ENCODE assay signal across 21 cellular contexts in the genomic region with DNA sequence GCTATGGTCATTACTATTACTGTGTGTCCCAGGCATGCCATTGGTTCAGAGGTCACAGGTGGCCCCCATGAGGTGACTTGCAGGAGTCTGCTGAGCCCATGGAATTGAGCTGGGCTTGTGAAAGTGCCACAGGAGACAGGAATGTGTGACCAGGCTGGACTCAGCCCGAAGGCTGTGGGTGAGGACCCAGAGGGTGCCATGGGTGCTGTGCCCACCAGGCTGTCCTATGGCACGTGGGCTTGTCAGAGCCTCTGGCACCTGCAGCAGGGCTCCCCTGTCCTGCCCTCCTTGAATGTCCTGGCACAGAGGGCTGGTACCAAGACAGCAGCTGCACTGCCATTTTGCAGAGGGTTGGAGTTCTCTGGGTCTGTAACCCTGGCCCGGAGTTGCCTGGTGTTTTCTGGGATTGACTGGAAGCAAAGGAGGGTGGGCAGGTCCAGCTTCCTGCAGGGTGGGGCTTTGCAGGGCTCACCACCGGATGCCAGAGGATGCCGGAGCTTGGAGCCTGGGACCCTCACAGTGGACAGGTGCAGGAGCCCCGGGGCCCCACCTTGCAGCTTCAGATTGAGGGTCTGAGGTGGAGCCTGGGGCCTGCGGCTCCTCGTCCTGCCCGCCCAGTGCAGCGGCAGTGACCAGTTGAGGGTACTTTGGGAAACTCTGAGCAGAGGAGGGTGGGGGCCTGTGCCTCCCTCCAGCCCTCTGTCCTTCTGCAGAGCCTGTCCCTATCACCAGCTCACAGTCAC. TPM values are rescaled to one million over a fixed set of nuclear protein-coding genes. Genes with fewer than 3 reads are reported as not detected.
DNase-seq lines count a peak whose midpoint lies in the region; ATAC-seq lines count a peak whose summit lies in the region.
"Had no signal": no experiment of that assay in that cellular context is flagged by ENCODE, and none has a peak within 500 bp of the region (broad histone marks: within the 10 kb centered on the region; RNA-seq: fewer than 3 reads in every experiment).

No MANE protein-coding gene starts in this region.

- no peak overlapping the region for H3K4ac ChIP-seq in neuronal stem cell (ENCODE audit: low read length)

- no peak overlapping the region for H2BK12ac ChIP-seq in neuronal stem cell (ENCODE audit: low read length)

- H3K4me1 ChIP-seq in neuronal stem cell (ENCODE audit: control insufficient read depth in 2 of 2, insufficient read depth in 1 of 2, low read depth in 1 of 2, low read length in 2 of 2), result no peaks in the 10 kb centered on the region

- H3K9me3 ChIP-seq in neuronal stem cell (replicated peaks in 1 of 2; ENCODE audit: control insufficient read depth in 2 of 2, insufficient read depth in 1 of 2, low read depth in 1 of 2, low read length in 2 of 2), result peaks cover 4 to 6% of the 10 kb centered on the region in 2 donors
- H3K9me3 ChIP-seq: ovary, uterus had no signal

- no peak overlapping the region for H4K91ac ChIP-seq in neuronal stem cell (ENCODE audit: low read depth, low read length, poor library complexity)

- no peak overlapping the region for H2BK5ac ChIP-seq in neuronal stem cell (ENCODE audit: low read length)

- H3K36me3 ChIP-seq in neuronal stem cell (replicated peaks in 1 of 2; ENCODE audit: control insufficient read depth in 2 of 2, insufficient read depth in 2 of 2, low read length in 2 of 2), result no peaks in the 10 kb centered on the region
- H3K36me3 ChIP-seq: ovary, uterus had no signal

- H2BK15ac ChIP-seq in neuronal stem cell (ENCODE audit: low read length), result no peak overlapping the region

- H3K27ac ChIP-seq in neuronal stem cell (replicated peaks; ENCODE audit: low read length), result no peak overlapping the region
- H3K27ac ChIP-seq: coronary artery, heart right ventricle, KMS-11, ovary, SJSA1 had no signal

- peak overlapping the region; percentile 23 for H2AK5ac ChIP-seq in neuronal stem cell (ENCODE audit: low read depth, low read length)

- no peak overlapping the region for H3K14ac ChIP-seq in neuronal stem cell (ENCODE audit: low read length)

- no peak overlapping the region for H3K4me3 ChIP-seq in neuronal stem cell (ENCODE audit: low read length in 2 of 2)
- H3K4me3 ChIP-seq: coronary artery, heart right ventricle, ovary, SJSA1, uterus had no signal

- intact Hi-C loops in left ventricle myocardium superior (cut with micrococcal nuclease) (no loop called here), cardiac septum (cut with DNase I) (no loop called here)

- no peak overlapping the region for H2BK120ac ChIP-seq in neuronal stem cell (ENCODE audit: low read depth, low read length)

- WGBS in neuronal stem cell (ENCODE audit: extremely low coverage in 2 of 2, insufficient read length in 2 of 2, insufficient replicate concordance in 1 of 2), 2 donors, result no CpG with 5 or more reads among the region's 10 CpGs

- no peaks in the 10 kb centered on the region for H3K27me3 ChIP-seq in neuronal stem cell (ENCODE audit: control insufficient read depth in 3 of 3, insufficient read depth in 3 of 3, low read depth in 1 of 3, low read length in 3 of 3)
- H3K27me3 ChIP-seq: heart right ventricle, ovary, SJSA1, uterus had no signal

- DNase-seq in left ventricle myocardium superior (peak; percentile 22), cardiac septum (ENCODE audit: low spot score) (no peak), SW480 (ENCODE audit: low spot score) (peak; percentile 20), neuronal stem cell (ENCODE audit: low spot score) (no peak), MV-4-11 (lab: John Stamatoyannopoulos, UW) (no peak)
- no peak for DNase-seq in stimulated activated naive CD4-positive, alpha-beta T cell (lab: John Stamatoyannopoulos, UW)
- DNase-seq: activated B cell treated with CpG ODN at 0.5 μM for 24 hours; CD4-positive, alpha-beta T cell; heart right ventricle; immature natural killer cell; naive B cell; NCI-H1105; NCI-H2107; stimulated activated CD4-positive, alpha-beta T cell treated with anti-CD3 and anti-CD28 coated beads, Interleukin-4, amount 100 ng/mL, for 1 hour; uterus had no signal

- H2AFZ ChIP-seq in neuronal stem cell (ENCODE audit: low read length), result no peak overlapping the region

- no peak overlapping the region for H3K4me2 ChIP-seq in neuronal stem cell (ENCODE audit: insufficient read depth, low read length, poor library complexity, severe bottlenecking)
- H3K4me2 ChIP-seq: KMS-11 had no signal

- ATAC-seq in left ventricle myocardium superior (no peak), HG03521 (IDR thresholded peaks at IDR 0.05; ENCODE audit: unreplicated experiment) (no peak), HG03439 (IDR thresholded peaks at IDR 0.05; ENCODE audit: unreplicated experiment) (no peak)

- no peak overlapping the region for H3K18ac ChIP-seq in neuronal stem cell (ENCODE audit: low read length)

- no peak overlapping the region for H4K8ac ChIP-seq in neuronal stem cell (ENCODE audit: low read depth, low read length)

- H3K9ac ChIP-seq in neuronal stem cell (ENCODE audit: low read depth, low read length, poor library complexity), result peak overlapping the region; percentile 25
- H3K9ac ChIP-seq: KMS-11 had no signal

- no peak overlapping the region for H3K23ac ChIP-seq in neuronal stem cell (ENCODE audit: low read depth, low read length, poor library complexity)

- H3K79me1 ChIP-seq in neuronal stem cell (ENCODE audit: low read depth, low read length), result peaks cover 3% of the 10 kb centered on the region

RNA-seq across cellular contexts. Expression of a gene that starts 14.2 kb away (rescaled TPM):
- total RNA-seq in left ventricle myocardium superior, result 14.8 TPM
- 21.6 TPM for total RNA-seq in cardiac septum
- 10.1 TPM for polyA plus RNA-seq in neuronal stem cell (2013, experiment 1 of 2)
- 10.2 TPM for polyA plus RNA-seq in neuronal stem cell (2013, experiment 2 of 2)
- polyA plus RNA-seq: immature natural killer cell had no signal

Comparison
In these comparisons a context has a peak if more than half of its experiments do, and no peak if none do; other contexts are left out.
1. DNase-seq: peak in left ventricle myocardium superior (single experiment) and SW480 (single experiment); none in cardiac septum (single experiment), neuronal stem cell (single experiment), stimulated activated naive CD4-positive, alpha-beta T cell (0 of 6) and MV-4-11 (single experiment).